ENCODE assay signal across 13 cellular contexts in genomic region chr14:68270342-68270741, GRCh38.
DNase-seq lines count a peak whose midpoint lies in the region; ATAC-seq and TF ChIP-seq lines count a peak whose summit lies in the region.
"Had no signal": no experiment of that assay in that cellular context is flagged by ENCODE, and none has a peak within 500 bp of the region (broad histone marks: within the 10 kb centered on the region; RNA-seq: fewer than 3 reads in every experiment).

No MANE protein-coding gene starts in this region.

- no peak for DNase-seq in Calu3
- DNase-seq in T-cell = no peak
- DNase-seq in left colon = no peak
- DNase-seq in WTC11 (ENCODE audit: low spot score) = no peak
- no peak for DNase-seq in activated naive CD4-positive, alpha-beta T cell treated with anti-CD3 and anti-CD28 coated beads, Interleukin-2, amount 10 ng/mL, durations not matched to agents 7 days and 5 days
- no peak for DNase-seq in GM23338 (ENCODE audit: low spot score)
- DNase-seq: activated naive CD4-positive, alpha-beta T cell treated with anti-CD3 and anti-CD28 coated beads for 36 hours; Caco-2; NCI-H187 treated with DMSO at 0.1 percent for 48 hours; NCI-H510A; retina had no signal

- H3F3A ChIP-seq in GM23338 (replicated peaks; ENCODE audit: low read depth) = no peaks in the 10 kb centered on the region

- H3K79me2 ChIP-seq in GM23338 (replicated peaks; ENCODE audit: insufficient read depth) = no peaks in the 10 kb centered on the region

- CTCF ChIA-PET in Calu3 (lab: Charles Lee) (interaction anchor here (0.7 to 1.6 kb wide), 2 partner anchors 15 to 114 kb away, joined by 3 to 4 read pairs; no protein-coding TSS in a partner anchor), T-cell (lab: Charles Lee) (interaction anchor here in 1 of 2 donors (1.1 to 1.3 kb wide), 2 partner anchors 518 to 522 kb away, joined by 3 read pairs; no protein-coding TSS in a partner anchor), WTC11 (lab: Charles Lee) (no interaction called here)
- CTCF ChIA-PET in activated naive CD4-positive, alpha-beta T cell treated with anti-CD3 and anti-CD28 coated beads, Interleukin-2, amount 10 ng/mL, durations not matched to agents 7 days and 5 days (lab: Charles Lee) = interaction anchor here (1.2 kb wide), 1 partner anchor 13 kb away, joined by 3 read pairs; no protein-coding TSS in a partner anchor

- H3K27me3 ChIP-seq in skeletal muscle tissue (ENCODE audit: control insufficient read depth in 3 of 3, insufficient read depth in 3 of 3, low read length in 3 of 3) (no peaks in the 10 kb centered on the region), GM23338 (ENCODE audit: insufficient read depth) (no peaks in the 10 kb centered on the region)

- H3K9me3 Mint-ChIP-seq in Calu3 (ENCODE audit: low read depth, unreplicated experiment) (peaks cover 4% of the 10 kb centered on the region), T-cell (no peaks in the 10 kb centered on the region), WTC11 (no peaks in the 10 kb centered on the region), GM23338 (no peaks in the 10 kb centered on the region)
- no peaks in the 10 kb centered on the region for H3K9me3 Mint-ChIP-seq in activated naive CD4-positive, alpha-beta T cell treated with anti-CD3 and anti-CD28 coated beads, Interleukin-2, amount 10 ng/mL, durations not matched to agents 7 days and 5 days
- H3K9me3 Mint-ChIP-seq: activated naive CD4-positive, alpha-beta T cell treated with anti-CD3 and anti-CD28 coated beads for 36 hours had no signal

- H3K9ac ChIP-seq in skeletal muscle tissue (ENCODE audit: low read depth in 1 of 3, low read length in 3 of 3) = no peak overlapping the region

- BruUV-seq in Calu3 (replicated peaks; lab: Mats Ljungman, UMichigan) = no TSS peak

- POLR2A ChIA-PET in T-cell (lab: Charles Lee) = interaction anchor here (0.5 to 1.0 kb wide), 4 partner anchors 17 to 520 kb away, joined by 3 to 8 read pairs (median 4); no protein-coding TSS in a partner anchor
- POLR2A ChIA-PET in WTC11 (lab: Charles Lee) = no interaction called here

- no peak overlapping the region for H3K4me2 ChIP-seq in GM23338

- intact Hi-C loops in Calu3 (cut with micrococcal nuclease; ENCODE audit: unreplicated experiment) (no loop called here), left colon (cut with DNase I, micrococcal nuclease) (no loop called here)

- peak overlapping the region; percentile 63 for H3K27ac ChIP-seq in skeletal muscle tissue (ENCODE audit: low read depth, low read length)
- no peak overlapping the region for H3K27ac ChIP-seq in GM23338 (ENCODE audit: low read depth)

- no peak overlapping the region for H2AFZ ChIP-seq in GM23338

- TF ChIP-seq CTCF in Calu3 (IDR thresholded peaks at IDR 0.05; ENCODE audit: unreplicated experiment) (no peak), WTC11 (IDR thresholded peaks at IDR 0.05) (no peak), GM23338 (conservative IDR thresholded peaks at IDR 0.05; ENCODE audit: low read depth in 2 of 2) (no peak)

- H3K27ac Mint-ChIP-seq in Calu3 (ENCODE audit: unreplicated experiment) = peak overlapping the region; percentile 27
- peak overlapping the region; percentile 18 to 73 for H3K27ac Mint-ChIP-seq in T-cell
- H3K27ac Mint-ChIP-seq in WTC11 = no peak overlapping the region
- H3K27ac Mint-ChIP-seq in activated naive CD4-positive, alpha-beta T cell treated with anti-CD3 and anti-CD28 coated beads, Interleukin-2, amount 10 ng/mL, durations not matched to agents 7 days and 5 days = no peak overlapping the region
- no peak overlapping the region for H3K27ac Mint-ChIP-seq in GM23338
- H3K27ac Mint-ChIP-seq: activated naive CD4-positive, alpha-beta T cell treated with anti-CD3 and anti-CD28 coated beads for 36 hours had no signal

- no peaks in the 10 kb centered on the region for H3K36me3 Mint-ChIP-seq in Calu3 (ENCODE audit: insufficient read depth, unreplicated experiment)
- H3K36me3 Mint-ChIP-seq in T-cell = no peaks in the 10 kb centered on the region
- no peaks in the 10 kb centered on the region for H3K36me3 Mint-ChIP-seq in WTC11
- no peaks in the 10 kb centered on the region for H3K36me3 Mint-ChIP-seq in activated naive CD4-positive, alpha-beta T cell treated with anti-CD3 and anti-CD28 coated beads, Interleukin-2, amount 10 ng/mL, durations not matched to agents 7 days and 5 days
- no peaks in the 10 kb centered on the region for H3K36me3 Mint-ChIP-seq in GM23338 (ENCODE audit: low read depth)

- ATAC-seq in T-cell (replicated peaks in 1 of 4) (no peak), left colon (peak; percentile 80), WTC11 (no peak), GM21528 (IDR thresholded peaks at IDR 0.05; ENCODE audit: low FRiP score, unreplicated experiment) (no peak), GM23338 (no peak)

- H3K4me3 ChIP-seq in skeletal muscle tissue (ENCODE audit: low read length in 3 of 3) (no peak overlapping the region), GM23338 (no peak overlapping the region)

- H3K27me3 Mint-ChIP-seq in Calu3 (ENCODE audit: unreplicated experiment) (no peaks in the 10 kb centered on the region), T-cell (no peaks in the 10 kb centered on the region), WTC11 (ENCODE audit: low read depth) (peaks cover 6% of the 10 kb centered on the region; the same call in 1 of the 2 replicates), GM23338 (ENCODE audit: insufficient read depth, low read depth, poor library complexity) (no peaks in the 10 kb centered on the region)
- H3K27me3 Mint-ChIP-seq in activated naive CD4-positive, alpha-beta T cell treated with anti-CD3 and anti-CD28 coated beads, Interleukin-2, amount 10 ng/mL, durations not matched to agents 7 days and 5 days = no peaks in the 10 kb centered on the region

- H3K9me2 ChIP-seq in GM23338 (ENCODE audit: insufficient read depth) = peaks cover 6% of the 10 kb centered on the region; the same call in 1 of the 2 replicates

- H3K9me3 ChIP-seq in skeletal muscle tissue (ENCODE audit: control insufficient read depth in 3 of 3, low read length in 3 of 3) = no peaks in the 10 kb centered on the region
- H3K9me3 ChIP-seq: Caco-2 had no signal

- no peaks in the 10 kb centered on the region for H3K36me3 ChIP-seq in skeletal muscle tissue (ENCODE audit: control insufficient read depth in 3 of 3, insufficient read depth in 3 of 3, low read length in 3 of 3)
- no peaks in the 10 kb centered on the region for H3K36me3 ChIP-seq in GM23338 (ENCODE audit: insufficient read depth)

- H3K4me1 Mint-ChIP-seq in Calu3 (ENCODE audit: low read depth, unreplicated experiment) (peaks cover 47% of the 10 kb centered on the region), T-cell (peaks cover 50 to 75% (median 64%) of the 10 kb centered on the region in 3 donors), WTC11 (peaks cover 21% of the 10 kb centered on the region), GM23338 (peaks cover 12% of the 10 kb centered on the region)
- H3K4me1 Mint-ChIP-seq in activated naive CD4-positive, alpha-beta T cell treated with anti-CD3 and anti-CD28 coated beads, Interleukin-2, amount 10 ng/mL, durations not matched to agents 7 days and 5 days = peaks cover 44% of the 10 kb centered on the region

- H4K20me1 ChIP-seq in GM23338 (replicated peaks; ENCODE audit: insufficient read depth) = no peaks in the 10 kb centered on the region

- peaks cover 2 to 15% (median 12%) of the 10 kb centered on the region in 3 donors for H3K4me1 ChIP-seq in skeletal muscle tissue (ENCODE audit: control insufficient read depth in 3 of 3, insufficient read depth in 3 of 3, low read length in 3 of 3)
- H3K4me1 ChIP-seq in GM23338 (ENCODE audit: insufficient read depth) = peaks cover 7% of the 10 kb centered on the region
- H3K4me1 ChIP-seq: Caco-2 had no signal

- H3K4me3 Mint-ChIP-seq in Calu3 (ENCODE audit: low read depth, unreplicated experiment) (no peak overlapping the region), T-cell (no peak overlapping the region), WTC11 (no peak overlapping the region), GM23338 (no peak overlapping the region)
- no peak overlapping the region for H3K4me3 Mint-ChIP-seq in activated naive CD4-positive, alpha-beta T cell treated with anti-CD3 and anti-CD28 coated beads, Interleukin-2, amount 10 ng/mL, durations not matched to agents 7 days and 5 days
- H3K4me3 Mint-ChIP-seq: activated naive CD4-positive, alpha-beta T cell treated with anti-CD3 and anti-CD28 coated beads for 36 hours had no signal

TF ChIP-seq in WTC11, 78 proteins besides CTCF, POLR2A, EP300 and RAD21 (continues in another document):
- no peak for TF ChIP-seq JUN (CRISPR knock-in tag; IDR thresholded peaks at IDR 0.05)
- TF ChIP-seq ZNF263 (CRISPR knock-in tag; IDR thresholded peaks at IDR 0.05; ENCODE audit: low read depth) = no peak

TF ChIP-seq in GM23338, 12 proteins besides CTCF, POLR2A, EP300 and RAD21 (continues in another document):
- TF ChIP-seq STAT1 (IDR thresholded peaks at IDR 0.05; ENCODE audit: unreplicated experiment) = no peak
- no peak for TF ChIP-seq REST (IDR thresholded peaks at IDR 0.05; ENCODE audit: unreplicated experiment)
- no peak for TF ChIP-seq EZH2phosphoT487 (IDR thresholded peaks at IDR 0.05; ENCODE audit: unreplicated experiment)
- no peak for TF ChIP-seq ZNF331 (CRISPR knock-in tag; IDR thresholded peaks at IDR 0.05; ENCODE audit: low read depth)
- no peak for TF ChIP-seq JUNB (IDR thresholded peaks at IDR 0.05; ENCODE audit: unreplicated experiment)
- no peak for TF ChIP-seq POLR2AphosphoS5 (IDR thresholded peaks at IDR 0.05; ENCODE audit: low read depth)

Comparison
In these comparisons a context has a peak if more than half of its experiments do, and no peak if none do; other contexts are left out.
1. H3K27ac Mint-ChIP-seq: peak in Calu3 (single experiment) and T-cell (2 of 2); none in WTC11 (single experiment), activated naive CD4-positive, alpha-beta T cell treated with anti-CD3 and anti-CD28 coated beads, Interleukin-2, amount 10 ng/mL, durations not matched to agents 7 days and 5 days (single experiment) and GM23338 (single experiment).